Comparison of ENCODE assay signal across 7 cellular contexts in genomic region chr15:53197426-53197839, GRCh38.
A peak's percentile ranks its signal among the peaks of the same experiment; 100 is the strongest.
DNase-seq lines count a peak whose midpoint lies in the region; ATAC-seq and TF ChIP-seq lines count a peak whose summit lies in the region.

No MANE protein-coding gene starts in this region.

- DNase-seq in HFFc6 (peak; percentile 2), NCI-H1417 treated with DMSO at 0.1 percent for 48 hours (lab: John Stamatoyannopoulos, UW) (peak; percentile 11), T follicular helper cell (ENCODE audit: low read depth) (peak; percentile 1), endodermal cell (peak; percentile 92), mesothelial cell of epicardium (ENCODE audit: low spot score in 2 of 2, unreplicated experiment in 2 of 2) (peak; percentile 49 to 73), thoracic aorta (ENCODE audit: low spot score) (no peak)

- no peak overlapping the region for H3K9ac ChIP-seq in endodermal cell (ENCODE audit: extremely low read depth, low read length, poor library complexity, severe bottlenecking)

- H3K4me3 ChIP-seq in endodermal cell (ENCODE audit: low read length) (no peak overlapping the region), thoracic aorta (peak overlapping the region; percentile 46)

- H3K27me3 ChIP-seq in endodermal cell (ENCODE audit: control insufficient read depth, insufficient read depth, low read length, poor library complexity, severe bottlenecking), result peaks cover 13% of the 10 kb centered on the region
- H3K27me3 ChIP-seq in thoracic aorta (replicated peaks; ENCODE audit: insufficient read depth), result no peaks in the 10 kb centered on the region

- H3K4me3 Mint-ChIP-seq in HFFc6 (peak overlapping the region; percentile 42; the same call in 1 of the 2 replicates), endodermal cell (no peak overlapping the region), mesothelial cell of epicardium (no peak overlapping the region)

- TF ChIP-seq CTCF in GM12874 (IDR thresholded peaks at IDR 0.05; ENCODE audit: insufficient read depth, low read depth, low read length), result peak; percentile 95
- peak; percentile 86 for TF ChIP-seq CTCF in HFFc6 (IDR thresholded peaks at IDR 0.05)
- peak; percentile 99 for TF ChIP-seq CTCF in endodermal cell (conservative IDR thresholded peaks at IDR 0.05)
- peak; percentile 78 for TF ChIP-seq CTCF in mesothelial cell of epicardium (IDR thresholded peaks at IDR 0.05; ENCODE audit: unreplicated experiment)
- peak; percentile 53 for TF ChIP-seq CTCF in thoracic aorta (IDR thresholded peaks at IDR 0.05)

- ATAC-seq in thoracic aorta (ENCODE audit: insufficient number of reproducible peaks, low FRiP score, low read depth), result peak; percentile 21

- 9 to 27% methylated on average over 3 to 23 of the region's 23 CpGs for WGBS in endodermal cell (ENCODE audit: insufficient coverage in 1 of 2, insufficient read length in 1 of 2), 2 experiments

- H3K27ac ChIP-seq in endodermal cell (ENCODE audit: low read depth, low read length) (no peak overlapping the region), thoracic aorta (no peak overlapping the region)

- no peaks in the 10 kb centered on the region for H3K9me3 ChIP-seq in endodermal cell (ENCODE audit: control insufficient read depth, low read length)
- H3K9me3 ChIP-seq in thoracic aorta, result no peaks in the 10 kb centered on the region

- H3K4me1 Mint-ChIP-seq in HFFc6 (ENCODE audit: low read depth), result no peaks in the 10 kb centered on the region
- peaks cover 12% of the 10 kb centered on the region for H3K4me1 Mint-ChIP-seq in endodermal cell
- H3K4me1 Mint-ChIP-seq in mesothelial cell of epicardium, result peaks cover 2% of the 10 kb centered on the region

- no peaks in the 10 kb centered on the region for H3K36me3 ChIP-seq in endodermal cell (ENCODE audit: control insufficient read depth, insufficient read depth, low read length)
- no peaks in the 10 kb centered on the region for H3K36me3 ChIP-seq in thoracic aorta

- H3K27me3 Mint-ChIP-seq in HFFc6 (ENCODE audit: insufficient read depth) (no peaks in the 10 kb centered on the region; the same call in 1 of the 2 replicates), endodermal cell (ENCODE audit: insufficient read depth) (peaks cover 37% of the 10 kb centered on the region), mesothelial cell of epicardium (ENCODE audit: low read depth) (peaks cover 76% of the 10 kb centered on the region)

- no peaks in the 10 kb centered on the region for H3K4me1 ChIP-seq in endodermal cell (ENCODE audit: control insufficient read depth, insufficient read depth, low read length)
- peaks cover 0 to 7% of the 10 kb centered on the region in 2 donors for H3K4me1 ChIP-seq in thoracic aorta (ENCODE audit: control insufficient read depth in 1 of 2, low read depth in 2 of 2)

- H3K9me3 Mint-ChIP-seq in HFFc6 (peaks cover 18% of the 10 kb centered on the region), endodermal cell (no peaks in the 10 kb centered on the region), mesothelial cell of epicardium (peaks cover 4% of the 10 kb centered on the region)

- no peaks in the 10 kb centered on the region for H3K36me3 Mint-ChIP-seq in HFFc6 (ENCODE audit: low read depth)
- no peaks in the 10 kb centered on the region for H3K36me3 Mint-ChIP-seq in endodermal cell (ENCODE audit: low read depth)
- no peaks in the 10 kb centered on the region for H3K36me3 Mint-ChIP-seq in mesothelial cell of epicardium

- H3K27ac Mint-ChIP-seq in HFFc6 (no peak overlapping the region), endodermal cell (no peak overlapping the region), mesothelial cell of epicardium (no peak overlapping the region)
